11 cellular contexts compared by ENCODE assay signal in genomic region chr9:96015876-96016686, GRCh38.
DNase-seq lines count a peak whose midpoint lies in the region; ATAC-seq and TF ChIP-seq lines count a peak whose summit lies in the region.
"Had no signal": no experiment of that assay in that cellular context is flagged by ENCODE, and none has a peak within 500 bp of the region (broad histone marks: within the 10 kb centered on the region; RNA-seq: fewer than 3 reads in every experiment).

No MANE protein-coding gene starts in this region.

- H3K36me3 Mint-ChIP-seq in activated CD8-positive, alpha-beta memory T cell treated with anti-CD3 and anti-CD28 coated beads, Interleukin-2, amount 10 ng/mL, durations not matched to agents 7 days and 5 days: peaks cover 23% of the 10 kb centered on the region
- peaks cover 8% of the 10 kb centered on the region for H3K36me3 Mint-ChIP-seq in activated naive CD8-positive, alpha-beta T cell
- H3K36me3 Mint-ChIP-seq in stimulated activated naive B cell treated with anti-CD40 and anti-IgM and Interleukin-4, amounts not matched to agents 10 μg/mL and 1 μg/mL and 100 μg/mL, for 72 hours: peaks cover 42 to 50% of the 10 kb centered on the region in 2 donors

- peaks cover 14% of the 10 kb centered on the region for H3K4me1 ChIP-seq in Loucy (ENCODE audit: insufficient read depth, low read length, poor library complexity, severe bottlenecking)
- peaks cover 6 to 7% of the 10 kb centered on the region in 2 experiments for H3K4me1 ChIP-seq in trophoblast cell (ENCODE audit: control insufficient read depth in 1 of 2, insufficient read depth in 2 of 2, low read length in 2 of 2)
- H3K4me1 ChIP-seq: A549 had no signal

- CTCF ChIA-PET in activated CD8-positive, alpha-beta memory T cell treated with anti-CD3 and anti-CD28 coated beads, Interleukin-2, amount 10 ng/mL, durations not matched to agents 7 days and 5 days (lab: Charles Lee): interaction anchor here (1.1 kb wide), 1 partner anchor 139 kb away, joined by 3 read pairs; no protein-coding TSS in a partner anchor

- H4K91ac ChIP-seq in trophoblast cell (ENCODE audit: low read depth, low read length): no peak overlapping the region

- H3K79me2 ChIP-seq in Loucy (ENCODE audit: insufficient read depth, low read length): no peaks in the 10 kb centered on the region
- no peaks in the 10 kb centered on the region for H3K79me2 ChIP-seq in trophoblast cell (ENCODE audit: control insufficient read depth, insufficient read depth, low read length, poor library complexity)

- H3K36me3 ChIP-seq in Loucy (ENCODE audit: insufficient read depth, low read length) (peaks cover 15% of the 10 kb centered on the region; the same call in 1 of the 2 replicates), trophoblast cell (ENCODE audit: control insufficient read depth in 1 of 2, insufficient read depth in 2 of 2, low read length in 2 of 2) (peaks cover 0 to 1% of the 10 kb centered on the region in 2 experiments)

- H3K9me2 ChIP-seq in Loucy (replicated peaks; ENCODE audit: low read depth, low read length): no peaks in the 10 kb centered on the region

- H3K14ac ChIP-seq in trophoblast cell (ENCODE audit: low read length): no peak overlapping the region

- no peak overlapping the region for H3K27ac ChIP-seq in trophoblast cell (ENCODE audit: low read depth, low read length)
- H3K27ac ChIP-seq: A549 had no signal

- no peak overlapping the region for H4K12ac ChIP-seq in trophoblast cell (ENCODE audit: low read depth, low read length)

- peak; percentile 75 for ATAC-seq in activated CD8-positive, alpha-beta memory T cell treated with anti-CD3 and anti-CD28 coated beads, Interleukin-2, amount 10 ng/mL, durations not matched to agents 7 days and 5 days
- peak; percentile 79 to 86 for ATAC-seq in stimulated activated naive B cell treated with anti-CD40 and anti-IgM and Interleukin-4, amounts not matched to agents 10 μg/mL and 1 μg/mL and 100 μg/mL, for 72 hours (replicated peaks)
- no peak for ATAC-seq in HG03025 (IDR thresholded peaks at IDR 0.05; ENCODE audit: low FRiP score, unreplicated experiment)
- ATAC-seq: A549 had no signal

- H3K27me3 ChIP-seq in Loucy (ENCODE audit: insufficient read depth, low read length, poor library complexity, severe bottlenecking) (no peaks in the 10 kb centered on the region), trophoblast cell (ENCODE audit: insufficient read depth, low read length) (peaks cover 8% of the 10 kb centered on the region)

- H2BK5ac ChIP-seq in trophoblast cell (ENCODE audit: low read depth, low read length, poor library complexity): no peak overlapping the region

- WGBS in trophoblast cell (ENCODE audit: extremely low coverage, insufficient coverage, insufficient read length): no CpG with 5 or more reads among the region's 3 CpGs

- H4K20me1 ChIP-seq in Loucy (ENCODE audit: insufficient read depth, low read length, poor library complexity, severe bottlenecking): no peaks in the 10 kb centered on the region

- H3K9me3 ChIP-seq in Loucy (ENCODE audit: insufficient read depth, low read depth, low read length): no peaks in the 10 kb centered on the region
- H3K9me3 ChIP-seq in trophoblast cell (ENCODE audit: insufficient read depth, low read depth, low read length): peaks cover 2% of the 10 kb centered on the region
- H3K9me3 ChIP-seq: A549 had no signal

- H3K18ac ChIP-seq in trophoblast cell (ENCODE audit: low read length): no peak overlapping the region

- no peak overlapping the region for H2AK5ac ChIP-seq in trophoblast cell (ENCODE audit: low read length)

- peaks cover 69% of the 10 kb centered on the region for H3K4me1 Mint-ChIP-seq in activated CD8-positive, alpha-beta memory T cell treated with anti-CD3 and anti-CD28 coated beads, Interleukin-2, amount 10 ng/mL, durations not matched to agents 7 days and 5 days
- H3K4me1 Mint-ChIP-seq in activated naive CD8-positive, alpha-beta T cell (ENCODE audit: low read depth): peaks cover 82% of the 10 kb centered on the region
- peaks cover 25 to 40% of the 10 kb centered on the region in 2 donors for H3K4me1 Mint-ChIP-seq in stimulated activated naive B cell treated with anti-CD40 and anti-IgM and Interleukin-4, amounts not matched to agents 10 μg/mL and 1 μg/mL and 100 μg/mL, for 72 hours

- H3K79me1 ChIP-seq in trophoblast cell (ENCODE audit: low read length): peaks cover 4% of the 10 kb centered on the region

- no peak overlapping the region for H3K9ac ChIP-seq in Loucy (ENCODE audit: low read depth, low read length, poor library complexity, severe bottlenecking)
- H3K9ac ChIP-seq in trophoblast cell (ENCODE audit: low read length): no peak overlapping the region

- H3K4me3 ChIP-seq in Loucy (ENCODE audit: low read length, poor library complexity, severe bottlenecking) (no peak overlapping the region), trophoblast cell (ENCODE audit: low read depth, low read length) (no peak overlapping the region)
- H3K4me3 ChIP-seq: A549 had no signal

- peak overlapping the region; percentile 97 for H3K27ac Mint-ChIP-seq in activated CD8-positive, alpha-beta memory T cell treated with anti-CD3 and anti-CD28 coated beads, Interleukin-2, amount 10 ng/mL, durations not matched to agents 7 days and 5 days
- H3K27ac Mint-ChIP-seq in activated naive CD8-positive, alpha-beta T cell: peak overlapping the region; percentile 99
- H3K27ac Mint-ChIP-seq in stimulated activated naive B cell treated with anti-CD40 and anti-IgM and Interleukin-4, amounts not matched to agents 10 μg/mL and 1 μg/mL and 100 μg/mL, for 72 hours: peak overlapping the region; percentile 98

- no peak overlapping the region for H2AFZ ChIP-seq in Loucy (ENCODE audit: low read length)
- no peak overlapping the region for H2AFZ ChIP-seq in trophoblast cell (ENCODE audit: insufficient read depth, low read length, poor library complexity)

- H4K8ac ChIP-seq in trophoblast cell (ENCODE audit: low read depth, low read length): no peak overlapping the region

- H3K9me3 Mint-ChIP-seq in activated CD8-positive, alpha-beta memory T cell treated with anti-CD3 and anti-CD28 coated beads, Interleukin-2, amount 10 ng/mL, durations not matched to agents 7 days and 5 days (ENCODE audit: low read depth): no peaks in the 10 kb centered on the region
- no peaks in the 10 kb centered on the region for H3K9me3 Mint-ChIP-seq in activated naive CD8-positive, alpha-beta T cell (ENCODE audit: low read depth)
- peaks cover 0 to 1% of the 10 kb centered on the region in 2 donors for H3K9me3 Mint-ChIP-seq in stimulated activated naive B cell treated with anti-CD40 and anti-IgM and Interleukin-4, amounts not matched to agents 10 μg/mL and 1 μg/mL and 100 μg/mL, for 72 hours

- H3F3A ChIP-seq in Loucy (ENCODE audit: low read depth): no peaks in the 10 kb centered on the region

- peak overlapping the region; percentile 41 for H3K4me3 Mint-ChIP-seq in activated CD8-positive, alpha-beta memory T cell treated with anti-CD3 and anti-CD28 coated beads, Interleukin-2, amount 10 ng/mL, durations not matched to agents 7 days and 5 days
- peak overlapping the region; percentile 27 for H3K4me3 Mint-ChIP-seq in activated naive CD8-positive, alpha-beta T cell
- peak overlapping the region; percentile 28 to 36 for H3K4me3 Mint-ChIP-seq in stimulated activated naive B cell treated with anti-CD40 and anti-IgM and Interleukin-4, amounts not matched to agents 10 μg/mL and 1 μg/mL and 100 μg/mL, for 72 hours

- H3K27me3 Mint-ChIP-seq in activated CD8-positive, alpha-beta memory T cell treated with anti-CD3 and anti-CD28 coated beads, Interleukin-2, amount 10 ng/mL, durations not matched to agents 7 days and 5 days: no peaks in the 10 kb centered on the region
- H3K27me3 Mint-ChIP-seq in activated naive CD8-positive, alpha-beta T cell: no peaks in the 10 kb centered on the region
- peaks cover 12 to 20% of the 10 kb centered on the region in 2 donors for H3K27me3 Mint-ChIP-seq in stimulated activated naive B cell treated with anti-CD40 and anti-IgM and Interleukin-4, amounts not matched to agents 10 μg/mL and 1 μg/mL and 100 μg/mL, for 72 hours

- no peak for TF ChIP-seq CTCF in Loucy (conservative IDR thresholded peaks at IDR 0.05; ENCODE audit: low read length)

- H2BK12ac ChIP-seq in trophoblast cell (ENCODE audit: low read length): no peak overlapping the region

- no peak overlapping the region for H3K4ac ChIP-seq in trophoblast cell (ENCODE audit: low read depth, low read length)

- no peak overlapping the region for H3K23ac ChIP-seq in trophoblast cell (ENCODE audit: low read length)

- no peak overlapping the region for H2BK120ac ChIP-seq in trophoblast cell (ENCODE audit: insufficient read depth, low read length, poor library complexity)

- DNase-seq in activated CD8-positive, alpha-beta memory T cell treated with anti-CD3 and anti-CD28 coated beads, Interleukin-2, amount 10 ng/mL, durations not matched to agents 7 days and 5 days: peak; percentile 74
- DNase-seq in activated CD8-positive, alpha-beta memory T cell treated with anti-CD3 and anti-CD28 coated beads for 24 hours: no peak
- DNase-seq in stimulated activated naive B cell treated with anti-CD40 and anti-IgM and Interleukin-4, amounts not matched to agents 10 μg/mL and 1 μg/mL and 100 μg/mL, for 72 hours: no peak
- DNase-seq in trophoblast cell (no peak), GDM1 (lab: John Stamatoyannopoulos, UW) (no peak)
- DNase-seq: Kasumi-1, RPMI8226 had no signal

- peak overlapping the region; percentile 12 for H3K4me2 ChIP-seq in Loucy (ENCODE audit: low read depth, low read length, poor library complexity, severe bottlenecking)
- no peak overlapping the region for H3K4me2 ChIP-seq in trophoblast cell (ENCODE audit: low read length)
- H3K4me2 ChIP-seq: A549 had no signal
